Comparison of ENCODE assay signal across 20 cellular contexts in genomic region chr16:53642094-53642493, GRCh38.
"Had no signal": no experiment of that assay in that cellular context is flagged by ENCODE, and none has a peak within 500 bp of the region (broad histone marks: within the 10 kb centered on the region; RNA-seq: fewer than 3 reads in every experiment).

No MANE protein-coding gene starts in this region.

- H3K27ac ChIP-seq: epithelial cell of prostate, esophagus muscularis mucosa, gastroesophageal sphincter, neural progenitor cell, ovary, right atrium auricular region, sigmoid colon, skin epidermis, stomach, uterus had no signal

- ATAC-seq: effector memory CD8-positive, alpha-beta T cell; gastroesophageal sphincter; left cardiac atrium; natural killer cell treated with Interleukin-12 subunit alpha and Interleukin-12 subunit beta and Interleukin-15 and Interleukin-18, amount 100 ng/mL, for 72 hours had no signal

- H3K9me3 ChIP-seq: ovary, stomach had no signal

- H3K4me3 ChIP-seq: esophagus muscularis mucosa, gastroesophageal sphincter, neural progenitor cell, ovary, right atrium auricular region, sigmoid colon, skin epidermis, stomach, uterus had no signal

- H3K27me3 ChIP-seq: esophagus muscularis mucosa, gastroesophageal sphincter, neural progenitor cell, ovary, right atrium auricular region, sigmoid colon, stomach, uterus had no signal

- H3K36me3 ChIP-seq: neural progenitor cell, ovary, right atrium auricular region had no signal

- DNase-seq: effector memory CD8-positive, alpha-beta T cell; glutamatergic neuron; immature natural killer cell; kidney; left cardiac atrium; midbrain; nucleus accumbens; ovary; sigmoid colon; stimulated activated naive CD4-positive, alpha-beta T cell; stomach; substantia nigra; uterus had no signal

- H3K4me1 ChIP-seq: esophagus muscularis mucosa, gastroesophageal sphincter, neural progenitor cell, right atrium auricular region, sigmoid colon, stomach, uterus had no signal
